In genomic region chr17:80474933-80475915, GRCh38 we compare ENCODE assay signal across 10 cellular contexts. TPM values are rescaled to one million over a fixed set of nuclear protein-coding genes. Genes with fewer than 3 reads are reported as not detected.
DNase-seq lines count a peak whose midpoint lies in the region; ATAC-seq and TF ChIP-seq lines count a peak whose summit lies in the region.
"Had no signal": no experiment of that assay in that cellular context is flagged by ENCODE, and none has a peak within 500 bp of the region (broad histone marks: within the 10 kb centered on the region; RNA-seq: fewer than 3 reads in every experiment).

No MANE protein-coding gene starts in this region.

- POLR2A ChIA-PET in CD8-positive, alpha-beta T cell (lab: Charles Lee), result interaction anchor here (1.7 kb wide), 1 partner anchor 21 kb away, joined by 9 read pairs; no protein-coding TSS in a partner anchor
- POLR2A ChIA-PET in naive thymus-derived CD8-positive, alpha-beta T cell (lab: Charles Lee), result interaction anchor here (0.8 to 2.6 kb wide), 2 partner anchors 21 to 383 kb away, joined by 3 to 15 read pairs; no protein-coding TSS in a partner anchor

- no peak for TF ChIP-seq CTCF in CD8-positive, alpha-beta T cell (IDR thresholded peaks at IDR 0.05)

- CTCF ChIA-PET in CD8-positive, alpha-beta T cell (lab: Charles Lee), result interaction anchor here (1.2 to 1.5 kb wide), 2 partner anchors 48 to 424 kb away, joined by 3 to 4 read pairs; no protein-coding TSS in a partner anchor

- H3K9ac ChIP-seq in HUES48 (ENCODE audit: low read depth, low read length) (no peak overlapping the region), adipocyte (ENCODE audit: low read length) (no peak overlapping the region)

- H3K4me1 Mint-ChIP-seq in CD8-positive, alpha-beta T cell (ENCODE audit: low read depth), result peaks cover 24% of the 10 kb centered on the region
- H3K4me1 Mint-ChIP-seq in naive thymus-derived CD8-positive, alpha-beta T cell, result peaks cover 20 to 37% (median 32%) of the 10 kb centered on the region in 4 donors

- H3K36me3 ChIP-seq in CD8-positive, alpha-beta T cell (ENCODE audit: insufficient read depth, low read length), result no peaks in the 10 kb centered on the region
- no peaks in the 10 kb centered on the region for H3K36me3 ChIP-seq in HUES48 (ENCODE audit: control insufficient read depth, insufficient read depth, low read length)
- H3K36me3 ChIP-seq in adipocyte (ENCODE audit: control insufficient read depth, insufficient read depth, low read length, severe bottlenecking), result no peaks in the 10 kb centered on the region
- H3K36me3 ChIP-seq: tibial artery had no signal

- no peaks in the 10 kb centered on the region for H3K9me3 ChIP-seq in CD8-positive, alpha-beta T cell (ENCODE audit: low read length)
- H3K9me3 ChIP-seq in HUES48 (ENCODE audit: control insufficient read depth, insufficient read depth, low read length), result no peaks in the 10 kb centered on the region
- no peaks in the 10 kb centered on the region for H3K9me3 ChIP-seq in adipocyte (ENCODE audit: control insufficient read depth, low read length)
- H3K9me3 ChIP-seq: tibial artery had no signal

- intact Hi-C loops in CD8-positive, alpha-beta T cell (cut with DNase I, micrococcal nuclease), result no loop called here

- no peak overlapping the region for H3K27ac Mint-ChIP-seq in CD8-positive, alpha-beta T cell
- H3K27ac Mint-ChIP-seq in naive thymus-derived CD8-positive, alpha-beta T cell, result peak overlapping the region in 2 of 10 donors; percentile 33 to 50

- peaks cover 32% of the 10 kb centered on the region for H3K4me1 ChIP-seq in CD8-positive, alpha-beta T cell (ENCODE audit: insufficient read depth, low read length)
- H3K4me1 ChIP-seq in HUES48 (ENCODE audit: control insufficient read depth, insufficient read depth, low read length) (peaks cover 9% of the 10 kb centered on the region), adipocyte (ENCODE audit: control insufficient read depth, insufficient read depth, low read length) (peaks cover 4% of the 10 kb centered on the region)

- peak; percentile 24 for ATAC-seq in CD8-positive, alpha-beta T cell
- ATAC-seq in naive thymus-derived CD8-positive, alpha-beta T cell, result peak; percentile 37 to 48
- ATAC-seq in GM21390 (IDR thresholded peaks at IDR 0.05; ENCODE audit: unreplicated experiment), result no peak

- H3K27ac ChIP-seq in CD8-positive, alpha-beta T cell (ENCODE audit: low read depth, low read length), result no peak overlapping the region
- no peak overlapping the region for H3K27ac ChIP-seq in HUES48 (ENCODE audit: low read depth, low read length)
- H3K27ac ChIP-seq: tibial artery had no signal

- peaks cover 51% of the 10 kb centered on the region for H3K27me3 Mint-ChIP-seq in CD8-positive, alpha-beta T cell (ENCODE audit: low read depth)
- peaks cover 22 to 66% (median 41%) of the 10 kb centered on the region in 5 donors for H3K27me3 Mint-ChIP-seq in naive thymus-derived CD8-positive, alpha-beta T cell

- DNase-seq in CD8-positive, alpha-beta T cell, result no peak
- peak; percentile 14 for DNase-seq in adipocyte (ENCODE audit: low read depth)
- peak in 1 of 10 donors; percentile 20 for DNase-seq in naive thymus-derived CD8-positive, alpha-beta T cell
- DNase-seq in NCI-H2107 (lab: John Stamatoyannopoulos, UW), result no peak
- no peak for DNase-seq in midbrain (lab: John Stamatoyannopoulos, UW)
- DNase-seq in NCI-H1048 (lab: John Stamatoyannopoulos, UW), result no peak
- DNase-seq: aorta, tibial artery had no signal

- H3K9me3 Mint-ChIP-seq in CD8-positive, alpha-beta T cell, result no peaks in the 10 kb centered on the region
- no peaks in the 10 kb centered on the region for H3K9me3 Mint-ChIP-seq in naive thymus-derived CD8-positive, alpha-beta T cell

- no peaks in the 10 kb centered on the region for H3K36me3 Mint-ChIP-seq in CD8-positive, alpha-beta T cell
- peaks cover 0 to 5% (median 0%) of the 10 kb centered on the region in 3 donors for H3K36me3 Mint-ChIP-seq in naive thymus-derived CD8-positive, alpha-beta T cell

- peaks cover 34% of the 10 kb centered on the region for H3K27me3 ChIP-seq in CD8-positive, alpha-beta T cell (ENCODE audit: insufficient read depth, low read length)
- H3K27me3 ChIP-seq in HUES48 (ENCODE audit: control insufficient read depth, insufficient read depth, low read length) (peaks cover 97% of the 10 kb centered on the region), adipocyte (replicated peaks; ENCODE audit: control insufficient read depth, insufficient read depth, low read length) (peaks cover 51% of the 10 kb centered on the region)

- H3K4me3 Mint-ChIP-seq in CD8-positive, alpha-beta T cell, result peak overlapping the region; percentile 68
- peak overlapping the region; percentile 63 to 87 (median 80) for H3K4me3 Mint-ChIP-seq in naive thymus-derived CD8-positive, alpha-beta T cell

- peak overlapping the region; percentile 19 for H3K4me3 ChIP-seq in CD8-positive, alpha-beta T cell (ENCODE audit: low read depth, low read length)
- H3K4me3 ChIP-seq in HUES48 (ENCODE audit: low read depth, low read length) (peak overlapping the region; percentile 47; the same call in 1 of the 2 replicates), adipocyte (ENCODE audit: low read length) (no peak overlapping the region)

RNA-seq across cellular contexts. Expression of gene NPTX1, which starts 1.2 kb away (rescaled TPM):
- under 1 TPM; 0.06 to 0.30 TPM for total RNA-seq in CD8-positive, alpha-beta T cell
- not detected for total RNA-seq in naive thymus-derived CD8-positive, alpha-beta T cell
- not detected for polyA plus RNA-seq in naive thymus-derived CD8-positive, alpha-beta T cell
